Comparison of ENCODE assay signal across 15 cellular contexts in the genomic region with DNA sequence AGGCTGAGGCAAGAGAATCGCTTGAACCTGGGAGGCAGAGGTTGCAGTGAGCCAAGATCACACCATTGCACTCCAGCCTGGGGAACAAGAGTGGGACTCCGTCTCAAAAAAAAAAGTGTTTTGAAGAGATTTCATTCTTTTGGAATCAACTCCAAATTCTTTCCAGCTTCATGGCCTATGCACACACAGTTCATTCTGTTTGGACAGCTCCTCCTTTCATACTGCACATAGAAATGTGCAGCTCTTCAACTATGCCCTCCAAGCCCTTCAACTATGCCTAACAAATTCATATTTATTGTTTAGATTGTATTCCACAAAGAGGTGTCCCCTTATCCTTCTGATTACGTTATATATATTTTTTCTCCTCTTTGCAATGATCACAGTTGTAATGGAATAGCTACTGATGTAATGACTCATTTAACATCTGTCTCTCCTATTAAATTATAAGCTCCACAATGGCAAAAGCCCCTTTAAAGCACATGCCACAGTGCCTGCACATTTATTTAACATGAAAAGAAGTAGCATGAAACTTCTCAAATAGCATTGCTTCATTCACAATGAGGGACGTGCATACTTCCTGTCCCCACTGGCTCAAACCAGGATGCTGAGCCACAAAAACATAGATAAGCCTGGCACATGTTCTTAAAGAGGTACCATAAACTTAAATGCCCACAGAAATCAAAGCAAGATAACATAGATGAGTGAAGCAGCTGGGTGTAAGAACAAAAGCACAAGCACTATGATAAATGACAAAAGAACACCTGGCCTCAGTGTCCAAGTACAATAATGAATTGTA. TPM values are rescaled to one million over a fixed set of nuclear protein-coding genes. Genes with fewer than 3 reads are reported as not detected.
DNase-seq lines count a peak whose midpoint lies in the region; ATAC-seq and TF ChIP-seq lines count a peak whose summit lies in the region.
"Had no signal": no experiment of that assay in that cellular context is flagged by ENCODE, and none has a peak within 500 bp of the region (broad histone marks: within the 10 kb centered on the region; RNA-seq: fewer than 3 reads in every experiment).

No MANE protein-coding gene starts in this region.

- DNase-seq in NCI-H2029 treated with DMSO at 0.1 percent for 48 hours (lab: John Stamatoyannopoulos, UW) (peak; percentile 6), NCI-H2029 (lab: John Stamatoyannopoulos, UW) (no peak), NCI-H146 (lab: John Stamatoyannopoulos, UW) (peak; percentile 28), amniotic epithelial cell (ENCODE audit: low read depth) (peak; percentile 36), RPMI8226 (no peak)
- no peak for DNase-seq in stimulated activated naive CD4-positive, alpha-beta T cell (lab: John Stamatoyannopoulos, UW)
- DNase-seq: activated CD4-positive, alpha-beta T cell treated with anti-CD3 and anti-CD28 coated beads, Interleukin-2, amount 50 U/mL, for 1 hour; activated effector memory CD4-positive, alpha-beta T cell treated with Interleukin-2 at 50 U/mL for 16 hours; effector CD4-positive, alpha-beta T cell; lower lobe of right lung; NCI-H226; nephron progenitor cell; stimulated activated naive CD4-positive, alpha-beta T cell treated with Interleukin-2 at 50 U/mL for 16 hours had no signal

- no peak overlapping the region for H3K27ac ChIP-seq in neural cell (ENCODE audit: low read length)
- H3K27ac ChIP-seq: lower lobe of right lung had no signal

- no peak overlapping the region for H3K9ac ChIP-seq in neural cell (ENCODE audit: low read length)

- no peak for TF ChIP-seq EP300 in neural cell (conservative IDR thresholded peaks at IDR 0.05; ENCODE audit: poor library complexity, severe bottlenecking)

- no peak overlapping the region for H2AFZ ChIP-seq in neural cell (ENCODE audit: low read depth, low read length)

- peaks cover 16% of the 10 kb centered on the region for H3K36me3 ChIP-seq in neural cell (ENCODE audit: insufficient read depth, low read length)

- peaks cover 70% of the 10 kb centered on the region for H3K79me2 ChIP-seq in neural cell (replicated peaks; ENCODE audit: insufficient read depth, low read length)

- no peak for TF ChIP-seq CTCF in neural cell (IDR thresholded peaks at IDR 0.05; ENCODE audit: poor library complexity, severe bottlenecking)

- H4K20me1 ChIP-seq in neural cell (ENCODE audit: insufficient read depth) = peaks cover 2% of the 10 kb centered on the region

- no peak for TF ChIP-seq RAD21 in neural cell (conservative IDR thresholded peaks at IDR 0.05)

- no peak overlapping the region for H3K4me2 ChIP-seq in neural cell (ENCODE audit: low read length)

- H3K9me3 ChIP-seq in neural cell (ENCODE audit: low read length) = no peaks in the 10 kb centered on the region
- H3K9me3 ChIP-seq: lower lobe of right lung had no signal

- no peak for ATAC-seq in HG03442 (IDR thresholded peaks at IDR 0.05; ENCODE audit: unreplicated experiment)
- ATAC-seq: lower lobe of right lung had no signal

- no peaks in the 10 kb centered on the region for H3K27me3 ChIP-seq in neural cell (ENCODE audit: insufficient read depth, low read depth, low read length)

- H3K9me2 ChIP-seq in neural cell (ENCODE audit: insufficient read depth, low read length) = no peaks in the 10 kb centered on the region

- peak overlapping the region; percentile 45 for H3K4me3 ChIP-seq in neural cell (ENCODE audit: low read length)
- H3K4me3 ChIP-seq: lower lobe of right lung had no signal

- peaks cover 9% of the 10 kb centered on the region for H3F3A ChIP-seq in neural cell (ENCODE audit: insufficient read depth, low read length, poor library complexity, severe bottlenecking)

TF ChIP-seq in neural cell, 6 proteins besides CTCF, POLR2A, EP300 and RAD21:
- TF ChIP-seq SMC3 (conservative IDR thresholded peaks at IDR 0.05; ENCODE audit: poor library complexity) (no peak), MXI1 (conservative IDR thresholded peaks at IDR 0.05; ENCODE audit: poor library complexity, severe bottlenecking) (no peak), TAF1 (IDR thresholded peaks at IDR 0.05; ENCODE audit: low read depth) (no peak), EZH2 (IDR thresholded peaks at IDR 0.05; ENCODE audit: borderline replicate concordance, insufficient read depth, low read length, poor library complexity, severe bottlenecking) (no peak), POLR2AphosphoS5 (IDR thresholded peaks at IDR 0.05) (no peak)
- TF ChIP-seq, protein P1, sequence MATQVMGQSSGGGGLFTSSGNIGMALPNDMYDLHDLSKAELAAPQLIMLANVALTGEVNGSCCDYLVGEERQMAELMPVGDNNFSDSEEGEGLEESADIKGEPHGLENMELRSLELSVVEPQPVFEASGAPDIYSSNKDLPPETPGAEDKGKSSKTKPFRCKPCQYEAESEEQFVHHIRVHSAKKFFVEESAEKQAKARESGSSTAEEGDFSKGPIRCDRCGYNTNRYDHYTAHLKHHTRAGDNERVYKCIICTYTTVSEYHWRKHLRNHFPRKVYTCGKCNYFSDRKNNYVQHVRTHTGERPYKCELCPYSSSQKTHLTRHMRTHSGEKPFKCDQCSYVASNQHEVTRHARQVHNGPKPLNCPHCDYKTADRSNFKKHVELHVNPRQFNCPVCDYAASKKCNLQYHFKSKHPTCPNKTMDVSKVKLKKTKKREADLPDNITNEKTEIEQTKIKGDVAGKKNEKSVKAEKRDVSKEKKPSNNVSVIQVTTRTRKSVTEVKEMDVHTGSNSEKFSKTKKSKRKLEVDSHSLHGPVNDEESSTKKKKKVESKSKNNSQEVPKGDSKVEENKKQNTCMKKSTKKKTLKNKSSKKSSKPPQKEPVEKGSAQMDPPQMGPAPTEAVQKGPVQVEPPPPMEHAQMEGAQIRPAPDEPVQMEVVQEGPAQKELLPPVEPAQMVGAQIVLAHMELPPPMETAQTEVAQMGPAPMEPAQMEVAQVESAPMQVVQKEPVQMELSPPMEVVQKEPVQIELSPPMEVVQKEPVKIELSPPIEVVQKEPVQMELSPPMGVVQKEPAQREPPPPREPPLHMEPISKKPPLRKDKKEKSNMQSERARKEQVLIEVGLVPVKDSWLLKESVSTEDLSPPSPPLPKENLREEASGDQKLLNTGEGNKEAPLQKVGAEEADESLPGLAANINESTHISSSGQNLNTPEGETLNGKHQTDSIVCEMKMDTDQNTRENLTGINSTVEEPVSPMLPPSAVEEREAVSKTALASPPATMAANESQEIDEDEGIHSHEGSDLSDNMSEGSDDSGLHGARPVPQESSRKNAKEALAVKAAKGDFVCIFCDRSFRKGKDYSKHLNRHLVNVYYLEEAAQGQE (IDR thresholded peaks at IDR 0.05; ENCODE audit: borderline replicate concordance) = no peak
TF ChIP-seq in neural cell: peak in this region for 0.

RNA-seq across cellular contexts. Expression of a gene that starts 4.0 kb away (rescaled TPM):
- polyA plus RNA-seq in neural cell = 98.7 and 114 TPM in 2 replicates
- 331 and 336 TPM in 2 replicates for polyA minus RNA-seq in neural cell

RNA-seq across cellular contexts. Expression of a gene that starts 28.4 kb away (rescaled TPM):
- polyA plus RNA-seq in neural cell = 3.4 and 5.1 TPM in 2 replicates
- polyA minus RNA-seq in neural cell = 39.2 and 46.9 TPM in 2 replicates

Comparison
In these comparisons a context has a peak if more than half of its experiments do, and no peak if none do; other contexts are left out.
1. DNase-seq: peak in NCI-H2029 treated with DMSO at 0.1 percent for 48 hours (single experiment), NCI-H146 (single experiment) and amniotic epithelial cell (single experiment); none in NCI-H2029 (single experiment), RPMI8226 (single experiment) and stimulated activated naive CD4-positive, alpha-beta T cell (0 of 6).